In genomic region chrX:109440475-109440874, GRCh38 we compare ENCODE assay signal across 10 cellular contexts. TPM values are rescaled to one million over a fixed set of nuclear protein-coding genes. Genes with fewer than 3 reads are reported as not detected.
DNase-seq lines count a peak whose midpoint lies in the region; ATAC-seq and TF ChIP-seq lines count a peak whose summit lies in the region.
"Had no signal": no experiment of that assay in that cellular context is flagged by ENCODE, and none has a peak within 500 bp of the region (broad histone marks: within the 10 kb centered on the region; RNA-seq: fewer than 3 reads in every experiment).

No MANE protein-coding gene starts in this region.

- H3K4me2 ChIP-seq in trophoblast cell (ENCODE audit: low read length) = no peak overlapping the region

- H3K4me1 ChIP-seq in trophoblast cell (ENCODE audit: control insufficient read depth in 1 of 2, insufficient read depth in 2 of 2, low read length in 2 of 2) = no peaks in the 10 kb centered on the region
- H3K4me1 ChIP-seq: tibial artery had no signal

- no peak overlapping the region for H4K12ac ChIP-seq in trophoblast cell (ENCODE audit: low read depth, low read length)

- no peaks in the 10 kb centered on the region for H3K4me1 Mint-ChIP-seq in effector memory CD8-positive, alpha-beta T cell (ENCODE audit: low read depth in 2 of 2)

- no peak overlapping the region for H4K8ac ChIP-seq in trophoblast cell (ENCODE audit: low read depth, low read length)

- no peak overlapping the region for H3K23ac ChIP-seq in trophoblast cell (ENCODE audit: low read length)

- no peak overlapping the region for H3K9ac ChIP-seq in trophoblast cell (ENCODE audit: low read length)

- peaks cover 45% of the 10 kb centered on the region for H3K27me3 ChIP-seq in WERI-Rb-1 (ENCODE audit: insufficient read depth, low read depth, severe bottlenecking)
- H3K27me3 ChIP-seq in trophoblast cell (ENCODE audit: insufficient read depth, low read length) = no peaks in the 10 kb centered on the region
- H3K27me3 ChIP-seq: MG63, tibial artery had no signal

- H3K27ac ChIP-seq in WERI-Rb-1 = no peak overlapping the region
- H3K27ac ChIP-seq in trophoblast cell (ENCODE audit: low read depth, low read length) = no peak overlapping the region
- H3K27ac ChIP-seq: tibial artery had no signal

- no peaks in the 10 kb centered on the region for H3K9me3 Mint-ChIP-seq in effector memory CD8-positive, alpha-beta T cell

- no peak overlapping the region for H2AFZ ChIP-seq in trophoblast cell (ENCODE audit: insufficient read depth, low read length, poor library complexity)

- peak; percentile 91 for ATAC-seq in GM19395 (IDR thresholded peaks at IDR 0.05; ENCODE audit: unreplicated experiment)
- peak; percentile 62 for ATAC-seq in HG02610 (IDR thresholded peaks at IDR 0.05; ENCODE audit: unreplicated experiment)
- peak; percentile 75 for ATAC-seq in HG03520 (IDR thresholded peaks at IDR 0.05; ENCODE audit: unreplicated experiment)
- no peak for ATAC-seq in effector memory CD8-positive, alpha-beta T cell (replicated peaks)

- H3K27ac Mint-ChIP-seq in effector memory CD8-positive, alpha-beta T cell = no peak overlapping the region

- H2AK5ac ChIP-seq in trophoblast cell (ENCODE audit: low read length) = no peak overlapping the region

- no peak overlapping the region for H2BK120ac ChIP-seq in trophoblast cell (ENCODE audit: insufficient read depth, low read length, poor library complexity)

- no peak overlapping the region for H3K4ac ChIP-seq in trophoblast cell (ENCODE audit: low read depth, low read length)

- H3K14ac ChIP-seq in trophoblast cell (ENCODE audit: low read length) = no peak overlapping the region

- H3K27me3 Mint-ChIP-seq in effector memory CD8-positive, alpha-beta T cell = peaks cover 0 to 9% of the 10 kb centered on the region in 2 donors

- no peak overlapping the region for H3K4me3 ChIP-seq in choroid plexus epithelial cell (ENCODE audit: low read depth, low read length)
- no peak overlapping the region for H3K4me3 ChIP-seq in WERI-Rb-1 (ENCODE audit: low read depth, low read length)
- no peak overlapping the region for H3K4me3 ChIP-seq in trophoblast cell (ENCODE audit: low read depth, low read length)
- H3K4me3 ChIP-seq: MG63, tibial artery had no signal

- DNase-seq in choroid plexus epithelial cell (ENCODE audit: low read depth) (peak; percentile 38), WERI-Rb-1 (no peak), trophoblast cell (no peak)
- DNase-seq in effector memory CD8-positive, alpha-beta T cell = no peak
- DNase-seq: MG63, NCI-H524, tibial artery had no signal

- no peaks in the 10 kb centered on the region for H3K79me1 ChIP-seq in trophoblast cell (ENCODE audit: low read length)

- H2BK5ac ChIP-seq in trophoblast cell (ENCODE audit: low read depth, low read length, poor library complexity) = no peak overlapping the region

- no peak overlapping the region for H3K4me3 Mint-ChIP-seq in effector memory CD8-positive, alpha-beta T cell

- no peaks in the 10 kb centered on the region for H3K79me2 ChIP-seq in trophoblast cell (ENCODE audit: control insufficient read depth, insufficient read depth, low read length, poor library complexity)

- no peaks in the 10 kb centered on the region for H3K36me3 Mint-ChIP-seq in effector memory CD8-positive, alpha-beta T cell (ENCODE audit: insufficient read depth)

- no peak overlapping the region for H2BK12ac ChIP-seq in trophoblast cell (ENCODE audit: low read length)

- H3K9me3 ChIP-seq in WERI-Rb-1 (ENCODE audit: severe bottlenecking) = no peaks in the 10 kb centered on the region
- H3K9me3 ChIP-seq in trophoblast cell (ENCODE audit: insufficient read depth, low read depth, low read length) = no peaks in the 10 kb centered on the region
- H3K9me3 ChIP-seq: MG63, tibial artery had no signal

- TF ChIP-seq CTCF in choroid plexus epithelial cell (conservative IDR thresholded peaks at IDR 0.05; ENCODE audit: low read depth, low read length) (no peak), WERI-Rb-1 (IDR thresholded peaks at IDR 0.05; ENCODE audit: low read depth, low read length) (no peak)

- H3K36me3 ChIP-seq in WERI-Rb-1 = no peaks in the 10 kb centered on the region
- H3K36me3 ChIP-seq in trophoblast cell (ENCODE audit: control insufficient read depth in 1 of 2, insufficient read depth in 2 of 2, low read length in 2 of 2) = no peaks in the 10 kb centered on the region
- H3K36me3 ChIP-seq: MG63, tibial artery had no signal

- H4K91ac ChIP-seq in trophoblast cell (ENCODE audit: low read depth, low read length) = no peak overlapping the region

- H3K18ac ChIP-seq in trophoblast cell (ENCODE audit: low read length) = no peak overlapping the region

RNA-seq across cellular contexts. Expression of gene GUCY2F, which starts 41.4 kb away (rescaled TPM):
- polyA plus RNA-seq in trophoblast cell (2013) = not detected in 2 replicates
